Comparison of ENCODE assay signal across 8 cellular contexts in genomic region chr5:172765766-172766286, GRCh38. TPM values are rescaled to one million over a fixed set of nuclear protein-coding genes. Genes with fewer than 3 reads are reported as not detected.
DNase-seq lines count a peak whose midpoint lies in the region; ATAC-seq, FAIRE-seq and TF ChIP-seq lines count a peak whose summit lies in the region.

No MANE protein-coding gene starts in this region.

- H3K4me1 ChIP-seq in lower lobe of right lung (peaks cover 42% of the 10 kb centered on the region), transverse colon (peaks cover 7 to 45% (median 24%) of the 10 kb centered on the region in 4 donors)

- H3K4me1 Mint-ChIP-seq in activated T-cell treated with anti-CD3 and anti-CD28 coated beads, Interleukin-2, amount 50 U/mL, for 4 hours (ENCODE audit: low read depth) = peaks cover 63% of the 10 kb centered on the region

- no peak for TF ChIP-seq POLR2A in transverse colon (IDR thresholded peaks at IDR 0.05)

- H3K36me3 ChIP-seq in bronchial epithelial cell (ENCODE audit: control insufficient read depth, insufficient read depth, low read length) (peaks cover 20% of the 10 kb centered on the region), lower lobe of right lung (peaks cover 34% of the 10 kb centered on the region), transverse colon (peaks cover 0 to 30% (median 13%) of the 10 kb centered on the region in 4 donors)

- H3K36me3 Mint-ChIP-seq in activated T-cell treated with anti-CD3 and anti-CD28 coated beads, Interleukin-2, amount 50 U/mL, for 4 hours (ENCODE audit: insufficient read depth) = peaks cover 20% of the 10 kb centered on the region

- no peak for FAIRE-seq in bronchial epithelial cell (lab: Jason Lieb, UNC)

- 28 to 50% methylated on average over 3 to 4 of the region's 4 CpGs for WGBS in transverse colon (ENCODE audit: low coverage in 1 of 2), 2 donors

- H3K27ac ChIP-seq in lower lobe of right lung = peak overlapping the region; percentile 100
- H3K27ac ChIP-seq in transverse colon = peak overlapping the region; percentile 99 to 100 (median 100)

- H3K9me3 Mint-ChIP-seq in activated T-cell treated with anti-CD3 and anti-CD28 coated beads, Interleukin-2, amount 50 U/mL, for 4 hours = peaks cover 5% of the 10 kb centered on the region

- ATAC-seq in activated T-cell treated with anti-CD3 and anti-CD28 coated beads, Interleukin-2, amount 50 U/mL, for 4 hours = no peak
- ATAC-seq in lower lobe of right lung (peak; percentile 23 to 29), HG03460 (IDR thresholded peaks at IDR 0.05; ENCODE audit: unreplicated experiment) (no peak)

- DNase-seq in activated T-cell treated with anti-CD3 and anti-CD28 coated beads, Interleukin-2, amount 50 U/mL, for 4 hours = no peak
- DNase-seq in activated T-cell treated with anti-CD3 and anti-CD28 coated beads, Interleukin-2, amount 50 U/mL, for 1 hour = no peak
- peak; percentile 80 for DNase-seq in bronchial epithelial cell (ENCODE audit: low read depth)
- no peak for DNase-seq in lower lobe of right lung
- peak; percentile 40 for DNase-seq in transverse colon
- no peak for DNase-seq in CD1c-positive myeloid dendritic cell (ENCODE audit: extremely low spot score)
- DNase-seq in COLO829 (ENCODE audit: low spot score) = no peak

- in situ Hi-C loops in transverse colon (cut with MboI; ENCODE audit: low pct_ligation_motif_present in 1 of 4, low pct_unique_long_range_greater_than_20kb in 1 of 4, low sequenced_read_pairs in 3 of 4) = no loop called here

- peak overlapping the region; percentile 83 for H3K4me3 Mint-ChIP-seq in activated T-cell treated with anti-CD3 and anti-CD28 coated beads, Interleukin-2, amount 50 U/mL, for 4 hours

- intact Hi-C loops in lower lobe of right lung (cut with DNase I) (no loop called here), transverse colon (cut with DNase I; ENCODE audit: low total_unique reads) (loop anchor here (2.0 to 5.0 kb wide), 2 partner anchors 49 to 139 kb away; no protein-coding TSS in a partner anchor)

- TF ChIP-seq CTCF in bronchial epithelial cell (IDR thresholded peaks at IDR 0.05; ENCODE audit: insufficient read depth, low read length, severe bottlenecking) = no peak
- TF ChIP-seq CTCF in lower lobe of right lung (IDR thresholded peaks at IDR 0.05) = no peak
- no peak for TF ChIP-seq CTCF in transverse colon (IDR thresholded peaks at IDR 0.05)

- H3K9me3 ChIP-seq in lower lobe of right lung (no peaks in the 10 kb centered on the region), transverse colon (no peaks in the 10 kb centered on the region)

- TF ChIP-seq EP300 in transverse colon (IDR thresholded peaks at IDR 0.05; ENCODE audit: low read depth) = no peak

- H3K27me3 ChIP-seq in bronchial epithelial cell (ENCODE audit: control insufficient read depth, insufficient read depth, low read length) = no peaks in the 10 kb centered on the region
- no peaks in the 10 kb centered on the region for H3K27me3 ChIP-seq in lower lobe of right lung (ENCODE audit: low read depth)
- H3K27me3 ChIP-seq in transverse colon = no peaks in the 10 kb centered on the region

- H3K4me3 ChIP-seq in bronchial epithelial cell (ENCODE audit: low read depth, low read length) (no peak overlapping the region), lower lobe of right lung (peak overlapping the region; percentile 91), transverse colon (peak overlapping the region in 1 of 4 donors; percentile 98)

- no peaks in the 10 kb centered on the region for H3K27me3 Mint-ChIP-seq in activated T-cell treated with anti-CD3 and anti-CD28 coated beads, Interleukin-2, amount 50 U/mL, for 4 hours (ENCODE audit: low read depth)

RNA-seq across cellular contexts. Expression of gene DUSP1, which starts 5.2 kb away (rescaled TPM):
- 10 to 100 TPM; 11.4 to 15.0 (median 15.0) TPM for total RNA-seq in activated T-cell treated with anti-CD3 and anti-CD28 coated beads, Interleukin-2, amount 50 U/mL, for 4 hours
- 114 and 194 TPM in 2 replicates for total RNA-seq in bronchial epithelial cell
- total RNA-seq in lower lobe of right lung = 367 TPM
- 100 to 1,000 TPM; 469 to 701 (median 567) TPM for total RNA-seq in transverse colon

Comparison
In these comparisons a context has a peak if more than half of its experiments do, and no peak if none do; other contexts are left out.
1. ATAC-seq: peak in lower lobe of right lung (2 of 2); none in activated T-cell treated with anti-CD3 and anti-CD28 coated beads, Interleukin-2, amount 50 U/mL, for 4 hours (0 of 2) and HG03460 (single experiment).
2. DNase-seq: peak in bronchial epithelial cell (single experiment) and transverse colon (single experiment); none in activated T-cell treated with anti-CD3 and anti-CD28 coated beads, Interleukin-2, amount 50 U/mL, for 4 hours (single experiment), activated T-cell treated with anti-CD3 and anti-CD28 coated beads, Interleukin-2, amount 50 U/mL, for 1 hour (single experiment), lower lobe of right lung (single experiment), CD1c-positive myeloid dendritic cell (single experiment) and COLO829 (single experiment).